In genomic region chr1:243510928-243511327, GRCh38 we compare ENCODE assay signal across 14 cellular contexts.
DNase-seq lines count a peak whose midpoint lies in the region; ATAC-seq and TF ChIP-seq lines count a peak whose summit lies in the region.
"Had no signal": no experiment of that assay in that cellular context is flagged by ENCODE, and none has a peak within 500 bp of the region (broad histone marks: within the 10 kb centered on the region; RNA-seq: fewer than 3 reads in every experiment).

No MANE protein-coding gene starts in this region.

- H3K27me3 ChIP-seq in liver (ENCODE audit: control insufficient read depth in 4 of 4, insufficient read depth in 4 of 4, low read length in 3 of 4), result no peaks in the 10 kb centered on the region

- peaks cover 8% of the 10 kb centered on the region for H3K36me3 Mint-ChIP-seq in central memory CD8-positive, alpha-beta T cell (ENCODE audit: insufficient read depth)

- no peak for ATAC-seq in central memory CD8-positive, alpha-beta T cell (replicated peaks; ENCODE audit: extremely low read depth, poor library complexity, severe bottlenecking)
- ATAC-seq in HG02642 (IDR thresholded peaks at IDR 0.05; ENCODE audit: poor library complexity, unreplicated experiment) (no peak), HG03521 (IDR thresholded peaks at IDR 0.05; ENCODE audit: unreplicated experiment) (no peak)
- ATAC-seq: CD8-positive, alpha-beta T cell had no signal

- no peak for DNase-seq in central memory CD8-positive, alpha-beta T cell (ENCODE audit: low spot score in 2 of 2)
- DNase-seq in iris pigment epithelial cell (ENCODE audit: low read depth) (peak; percentile 20), midbrain (lab: John Stamatoyannopoulos, UW) (no peak)
- DNase-seq: C1 segment of cervical spinal cord; Caco-2; CD8-positive, alpha-beta T cell; DMS153; DND-41; GOT3; HFFc6 had no signal

- no peak for TF ChIP-seq CTCF in liver (IDR thresholded peaks at IDR 0.05; ENCODE audit: low read depth, low read length, missing input control)

- no peak overlapping the region for H3K4me3 Mint-ChIP-seq in central memory CD8-positive, alpha-beta T cell
- H3K4me3 Mint-ChIP-seq: CD8-positive, alpha-beta T cell; HFFc6 had no signal

- no peak for TF ChIP-seq RAD21 in liver (IDR thresholded peaks at IDR 0.05)

- H3K27ac ChIP-seq in liver (ENCODE audit: low read depth in 1 of 2, low read length in 2 of 2), result no peak overlapping the region

- H3K36me3 ChIP-seq in liver (ENCODE audit: control insufficient read depth in 4 of 4, insufficient read depth in 3 of 4, low read depth in 1 of 4, low read length in 3 of 4), result no peaks in the 10 kb centered on the region

- no peaks in the 10 kb centered on the region for H3K9me3 ChIP-seq in liver (ENCODE audit: control insufficient read depth in 4 of 4, low read length in 3 of 4)
- H3K9me3 ChIP-seq: Caco-2, HAP-1 had no signal

- H3K9me3 Mint-ChIP-seq in central memory CD8-positive, alpha-beta T cell, result no peaks in the 10 kb centered on the region
- H3K9me3 Mint-ChIP-seq: CD8-positive, alpha-beta T cell; HFFc6 had no signal

- 75% methylated on average over 3 of the region's 3 CpGs for WGBS in liver

- peaks cover 0 to 6% (median 3%) of the 10 kb centered on the region in 4 donors for H3K4me1 ChIP-seq in liver (ENCODE audit: control insufficient read depth in 4 of 4, insufficient read depth in 4 of 4, low read length in 3 of 4)
- H3K4me1 ChIP-seq: Caco-2, HAP-1 had no signal

- peak overlapping the region; percentile 35 for H3K27ac Mint-ChIP-seq in central memory CD8-positive, alpha-beta T cell (ENCODE audit: low read depth)

- no peaks in the 10 kb centered on the region for H3K27me3 Mint-ChIP-seq in central memory CD8-positive, alpha-beta T cell

- H3K4me3 ChIP-seq in liver (ENCODE audit: low read depth in 1 of 3, low read length in 3 of 3), result no peak overlapping the region
- H3K4me3 ChIP-seq: HAP-1 had no signal

- no peak overlapping the region for H3K9ac ChIP-seq in liver (ENCODE audit: low read depth in 1 of 2, low read length in 2 of 2)

- peaks cover 40% of the 10 kb centered on the region for H3K4me1 Mint-ChIP-seq in central memory CD8-positive, alpha-beta T cell

TF ChIP-seq in liver, 16 proteins besides CTCF, POLR2A, EP300 and RAD21:
- TF ChIP-seq GABPA (IDR thresholded peaks at IDR 0.05 in 1 of 2, conservative IDR thresholded peaks at IDR 0.05 in 1 of 2) (no peak), JUND (IDR thresholded peaks at IDR 0.05) (peak; percentile 82 to 97), YY1 (IDR thresholded peaks at IDR 0.05) (peak; percentile 47), FOXA1 (IDR thresholded peaks at IDR 0.05) (no peak), HNF4G (IDR thresholded peaks at IDR 0.05) (no peak), EGR1 (IDR thresholded peaks at IDR 0.05; ENCODE audit: low read depth in 2 of 2) (peak in 1 of 2 donors; percentile 48), HNF4A (conservative IDR thresholded peaks at IDR 0.05) (peak; percentile 8 to 45), SP1 (IDR thresholded peaks at IDR 0.05) (no peak)
- TF ChIP-seq, protein P1, sequence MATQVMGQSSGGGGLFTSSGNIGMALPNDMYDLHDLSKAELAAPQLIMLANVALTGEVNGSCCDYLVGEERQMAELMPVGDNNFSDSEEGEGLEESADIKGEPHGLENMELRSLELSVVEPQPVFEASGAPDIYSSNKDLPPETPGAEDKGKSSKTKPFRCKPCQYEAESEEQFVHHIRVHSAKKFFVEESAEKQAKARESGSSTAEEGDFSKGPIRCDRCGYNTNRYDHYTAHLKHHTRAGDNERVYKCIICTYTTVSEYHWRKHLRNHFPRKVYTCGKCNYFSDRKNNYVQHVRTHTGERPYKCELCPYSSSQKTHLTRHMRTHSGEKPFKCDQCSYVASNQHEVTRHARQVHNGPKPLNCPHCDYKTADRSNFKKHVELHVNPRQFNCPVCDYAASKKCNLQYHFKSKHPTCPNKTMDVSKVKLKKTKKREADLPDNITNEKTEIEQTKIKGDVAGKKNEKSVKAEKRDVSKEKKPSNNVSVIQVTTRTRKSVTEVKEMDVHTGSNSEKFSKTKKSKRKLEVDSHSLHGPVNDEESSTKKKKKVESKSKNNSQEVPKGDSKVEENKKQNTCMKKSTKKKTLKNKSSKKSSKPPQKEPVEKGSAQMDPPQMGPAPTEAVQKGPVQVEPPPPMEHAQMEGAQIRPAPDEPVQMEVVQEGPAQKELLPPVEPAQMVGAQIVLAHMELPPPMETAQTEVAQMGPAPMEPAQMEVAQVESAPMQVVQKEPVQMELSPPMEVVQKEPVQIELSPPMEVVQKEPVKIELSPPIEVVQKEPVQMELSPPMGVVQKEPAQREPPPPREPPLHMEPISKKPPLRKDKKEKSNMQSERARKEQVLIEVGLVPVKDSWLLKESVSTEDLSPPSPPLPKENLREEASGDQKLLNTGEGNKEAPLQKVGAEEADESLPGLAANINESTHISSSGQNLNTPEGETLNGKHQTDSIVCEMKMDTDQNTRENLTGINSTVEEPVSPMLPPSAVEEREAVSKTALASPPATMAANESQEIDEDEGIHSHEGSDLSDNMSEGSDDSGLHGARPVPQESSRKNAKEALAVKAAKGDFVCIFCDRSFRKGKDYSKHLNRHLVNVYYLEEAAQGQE (IDR thresholded peaks at IDR 0.05), result no peak
- TF ChIP-seq, protein P2, sequence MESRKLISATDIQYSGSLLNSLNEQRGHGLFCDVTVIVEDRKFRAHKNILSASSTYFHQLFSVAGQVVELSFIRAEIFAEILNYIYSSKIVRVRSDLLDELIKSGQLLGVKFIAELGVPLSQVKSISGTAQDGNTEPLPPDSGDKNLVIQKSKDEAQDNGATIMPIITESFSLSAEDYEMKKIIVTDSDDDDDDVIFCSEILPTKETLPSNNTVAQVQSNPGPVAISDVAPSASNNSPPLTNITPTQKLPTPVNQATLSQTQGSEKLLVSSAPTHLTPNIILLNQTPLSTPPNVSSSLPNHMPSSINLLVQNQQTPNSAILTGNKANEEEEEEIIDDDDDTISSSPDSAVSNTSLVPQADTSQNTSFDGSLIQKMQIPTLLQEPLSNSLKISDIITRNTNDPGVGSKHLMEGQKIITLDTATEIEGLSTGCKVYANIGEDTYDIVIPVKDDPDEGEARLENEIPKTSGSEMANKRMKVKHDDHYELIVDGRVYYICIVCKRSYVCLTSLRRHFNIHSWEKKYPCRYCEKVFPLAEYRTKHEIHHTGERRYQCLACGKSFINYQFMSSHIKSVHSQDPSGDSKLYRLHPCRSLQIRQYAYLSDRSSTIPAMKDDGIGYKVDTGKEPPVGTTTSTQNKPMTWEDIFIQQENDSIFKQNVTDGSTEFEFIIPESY (IDR thresholded peaks at IDR 0.05), result no peak
